Comparison of ENCODE assay signal across 10 cellular contexts in genomic region chr17:46818929-46819859, GRCh38. TPM values are rescaled to one million over a fixed set of nuclear protein-coding genes. Genes with fewer than 3 reads are reported as not detected.
DNase-seq lines count a peak whose midpoint lies in the region; ATAC-seq and TF ChIP-seq lines count a peak whose summit lies in the region.
"Had no signal": no experiment of that assay in that cellular context is flagged by ENCODE, and none has a peak within 500 bp of the region (broad histone marks: within the 10 kb centered on the region; RNA-seq: fewer than 3 reads in every experiment).

No MANE protein-coding gene starts in this region.

- peak overlapping the region; percentile 28 for H3K4me3 ChIP-seq in tibial artery

- H3K36me3 ChIP-seq in tibial artery, result no peaks in the 10 kb centered on the region

- DNase-seq in activated naive CD4-positive, alpha-beta T cell treated with anti-CD3 and anti-CD28 coated beads for 36 hours, result peak; percentile 34
- DNase-seq in activated naive CD4-positive, alpha-beta T cell treated with Interleukin-2 at 50 U/mL for 16 hours, result no peak
- peak; percentile 50 for DNase-seq in activated naive CD8-positive, alpha-beta T cell treated with anti-CD3 and anti-CD28 coated beads, Interleukin-2, amount 10 ng/mL, durations not matched to agents 7 days and 5 days
- DNase-seq in left lobe of liver (ENCODE audit: low spot score) (no peak), tibial artery (no peak)

- TF ChIP-seq CTCF in tibial artery (IDR thresholded peaks at IDR 0.05), result no peak

- peaks cover 64% of the 10 kb centered on the region for H3K27me3 Mint-ChIP-seq in activated naive CD4-positive, alpha-beta T cell treated with anti-CD3 and anti-CD28 coated beads for 36 hours (ENCODE audit: low read depth)
- H3K27me3 Mint-ChIP-seq in activated naive CD8-positive, alpha-beta T cell treated with anti-CD3 and anti-CD28 coated beads, Interleukin-2, amount 10 ng/mL, durations not matched to agents 7 days and 5 days, result peaks cover 67% of the 10 kb centered on the region

- no peak for ATAC-seq in activated naive CD8-positive, alpha-beta T cell treated with anti-CD3 and anti-CD28 coated beads, Interleukin-2, amount 10 ng/mL, durations not matched to agents 7 days and 5 days (ENCODE audit: low read depth)
- ATAC-seq in left lobe of liver, result peak; percentile 43
- ATAC-seq in HG02970 (IDR thresholded peaks at IDR 0.05; ENCODE audit: low FRiP score, unreplicated experiment), result no peak
- no peak for ATAC-seq in GM18517 (IDR thresholded peaks at IDR 0.05; ENCODE audit: unreplicated experiment)
- ATAC-seq in GM21515 (IDR thresholded peaks at IDR 0.05; ENCODE audit: unreplicated experiment), result no peak

- H3K36me3 Mint-ChIP-seq in activated naive CD4-positive, alpha-beta T cell treated with anti-CD3 and anti-CD28 coated beads for 36 hours (ENCODE audit: low read depth), result no peaks in the 10 kb centered on the region
- no peaks in the 10 kb centered on the region for H3K36me3 Mint-ChIP-seq in activated naive CD8-positive, alpha-beta T cell treated with anti-CD3 and anti-CD28 coated beads, Interleukin-2, amount 10 ng/mL, durations not matched to agents 7 days and 5 days

- intact Hi-C loops in activated naive CD4-positive, alpha-beta T cell treated with anti-CD3 and anti-CD28 coated beads for 36 hours (cut with micrococcal nuclease), result no loop called here
- intact Hi-C loops in tibial artery (cut with DNase I; ENCODE audit: low total_unique reads), result loop anchor here (5.0 kb wide), 1 partner anchor 62 kb away; no protein-coding TSS in a partner anchor

- H3K27ac ChIP-seq in tibial artery, result no peak overlapping the region
- H3K27ac ChIP-seq: epithelial cell of prostate had no signal

- H3K9me3 ChIP-seq in tibial artery, result no peaks in the 10 kb centered on the region

- POLR2A ChIA-PET in activated naive CD8-positive, alpha-beta T cell treated with anti-CD3 and anti-CD28 coated beads, Interleukin-2, amount 10 ng/mL, durations not matched to agents 7 days and 5 days (lab: Charles Lee), result no interaction called here

- CTCF ChIA-PET in activated naive CD4-positive, alpha-beta T cell treated with anti-CD3 and anti-CD28 coated beads for 36 hours (lab: Charles Lee), result interaction anchor here (1.4 kb wide), 1 partner anchor 16 kb away, joined by 4 read pairs; no protein-coding TSS in a partner anchor

- peaks cover 4 to 96% of the 10 kb centered on the region in 2 donors for H3K27me3 ChIP-seq in tibial artery

- H3K4me1 Mint-ChIP-seq in activated naive CD4-positive, alpha-beta T cell treated with anti-CD3 and anti-CD28 coated beads for 36 hours (ENCODE audit: low read depth), result peaks cover 14% of the 10 kb centered on the region
- H3K4me1 Mint-ChIP-seq in activated naive CD8-positive, alpha-beta T cell treated with anti-CD3 and anti-CD28 coated beads, Interleukin-2, amount 10 ng/mL, durations not matched to agents 7 days and 5 days, result peaks cover 13% of the 10 kb centered on the region

- H3K27ac Mint-ChIP-seq in activated naive CD4-positive, alpha-beta T cell treated with anti-CD3 and anti-CD28 coated beads for 36 hours, result no peak overlapping the region
- H3K27ac Mint-ChIP-seq in activated naive CD8-positive, alpha-beta T cell treated with anti-CD3 and anti-CD28 coated beads, Interleukin-2, amount 10 ng/mL, durations not matched to agents 7 days and 5 days, result no peak overlapping the region

- no peaks in the 10 kb centered on the region for H3K9me3 Mint-ChIP-seq in activated naive CD4-positive, alpha-beta T cell treated with anti-CD3 and anti-CD28 coated beads for 36 hours
- no peaks in the 10 kb centered on the region for H3K9me3 Mint-ChIP-seq in activated naive CD8-positive, alpha-beta T cell treated with anti-CD3 and anti-CD28 coated beads, Interleukin-2, amount 10 ng/mL, durations not matched to agents 7 days and 5 days

- peaks cover 0 to 24% (median 19%) of the 10 kb centered on the region in 4 donors for H3K4me1 ChIP-seq in tibial artery

- H3K4me3 Mint-ChIP-seq in activated naive CD4-positive, alpha-beta T cell treated with anti-CD3 and anti-CD28 coated beads for 36 hours, result peak overlapping the region; percentile 63
- peak overlapping the region; percentile 52 for H3K4me3 Mint-ChIP-seq in activated naive CD8-positive, alpha-beta T cell treated with anti-CD3 and anti-CD28 coated beads, Interleukin-2, amount 10 ng/mL, durations not matched to agents 7 days and 5 days

RNA-seq across cellular contexts. Expression of gene WNT3, which starts 0.7 kb away (rescaled TPM):
- total RNA-seq in activated naive CD4-positive, alpha-beta T cell treated with anti-CD3 and anti-CD28 coated beads for 36 hours, result not detected
- not detected for total RNA-seq in activated naive CD8-positive, alpha-beta T cell treated with anti-CD3 and anti-CD28 coated beads, Interleukin-2, amount 10 ng/mL, durations not matched to agents 7 days and 5 days
- 2.7 TPM for total RNA-seq in left lobe of liver

RNA-seq across cellular contexts. Expression of gene WNT9B, which starts 32.2 kb away (rescaled TPM):
- not detected for total RNA-seq in activated naive CD4-positive, alpha-beta T cell treated with anti-CD3 and anti-CD28 coated beads for 36 hours
- not detected for total RNA-seq in activated naive CD8-positive, alpha-beta T cell treated with anti-CD3 and anti-CD28 coated beads, Interleukin-2, amount 10 ng/mL, durations not matched to agents 7 days and 5 days
- total RNA-seq in left lobe of liver, result not detected
- total RNA-seq: M059J had no signal

Comparison
In these comparisons a context has a peak if more than half of its experiments do, and no peak if none do; other contexts are left out.
1. DNase-seq: peak in activated naive CD4-positive, alpha-beta T cell treated with anti-CD3 and anti-CD28 coated beads for 36 hours (single experiment) and activated naive CD8-positive, alpha-beta T cell treated with anti-CD3 and anti-CD28 coated beads, Interleukin-2, amount 10 ng/mL, durations not matched to agents 7 days and 5 days (single experiment); none in activated naive CD4-positive, alpha-beta T cell treated with Interleukin-2 at 50 U/mL for 16 hours (single experiment), left lobe of liver (single experiment) and tibial artery (0 of 2).